8 cellular contexts compared by ENCODE assay signal in the genomic region with DNA sequence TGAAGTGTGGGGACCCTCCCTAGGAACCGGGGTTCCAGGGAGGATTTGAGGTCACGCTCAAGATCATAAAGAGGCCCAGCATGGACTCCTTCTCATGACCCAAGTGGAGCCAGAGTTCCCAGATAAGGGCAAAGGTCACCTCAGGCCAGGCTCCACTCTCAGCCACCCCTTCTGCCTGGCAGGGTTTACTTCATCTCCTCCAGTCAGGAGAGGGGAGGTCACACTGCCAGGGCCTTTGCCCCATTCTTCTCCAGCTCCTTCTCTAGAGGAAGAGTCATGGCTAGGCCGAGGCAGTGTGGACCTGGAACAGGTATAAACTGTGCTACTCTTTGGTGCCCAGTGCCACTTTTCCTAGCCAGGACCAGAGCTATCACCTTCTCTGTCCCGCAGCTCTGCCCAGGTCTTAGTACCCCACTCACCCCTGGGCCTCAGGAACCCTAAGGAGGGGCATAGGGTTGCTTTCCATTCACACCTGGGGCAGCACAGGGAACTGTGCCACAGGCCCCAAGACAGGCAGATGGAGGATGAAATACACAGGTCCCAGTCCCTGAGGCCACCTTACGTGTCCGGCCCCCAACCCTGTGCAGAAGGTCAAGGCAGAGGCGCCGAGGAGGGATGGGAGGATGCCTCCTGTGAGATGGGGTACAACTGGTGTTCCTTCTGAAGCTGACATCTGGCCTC. TPM values are rescaled to one million over a fixed set of nuclear protein-coding genes. Genes with fewer than 3 reads are reported as not detected.
DNase-seq lines count a peak whose midpoint lies in the region; ATAC-seq and TF ChIP-seq lines count a peak whose summit lies in the region.

No MANE protein-coding gene starts in this region.

- H3K36me3 Mint-ChIP-seq in activated CD4-positive, alpha-beta T cell treated with anti-CD3 and anti-CD28 coated beads, Interleukin-2, amount 10 ng/mL, durations not matched to agents 7 days and 5 days (ENCODE audit: low read depth) = no peaks in the 10 kb centered on the region
- H3K36me3 Mint-ChIP-seq in activated naive CD8-positive, alpha-beta T cell treated with anti-CD3 and anti-CD28 coated beads, Interleukin-2, amount 10 ng/mL, durations not matched to agents 7 days and 5 days = peaks cover 2% of the 10 kb centered on the region

- POLR2A ChIA-PET in activated CD4-positive, alpha-beta T cell treated with anti-CD3 and anti-CD28 coated beads, Interleukin-2, amount 10 ng/mL, durations not matched to agents 7 days and 5 days (lab: Charles Lee) = no interaction called here
- POLR2A ChIA-PET in activated naive CD8-positive, alpha-beta T cell treated with anti-CD3 and anti-CD28 coated beads, Interleukin-2, amount 10 ng/mL, durations not matched to agents 7 days and 5 days (lab: Charles Lee) = interaction anchor here (1.2 to 2.6 kb wide), 4 partner anchors 28 to 54 kb away, joined by 3 to 27 read pairs (median 6); a partner anchor contains a TSS

- no peak for TF ChIP-seq CTCF in thoracic aorta (IDR thresholded peaks at IDR 0.05)

- H3K4me1 Mint-ChIP-seq in activated CD4-positive, alpha-beta T cell treated with anti-CD3 and anti-CD28 coated beads, Interleukin-2, amount 10 ng/mL, durations not matched to agents 7 days and 5 days = peaks cover 37% of the 10 kb centered on the region
- peaks cover 36% of the 10 kb centered on the region for H3K4me1 Mint-ChIP-seq in activated naive CD8-positive, alpha-beta T cell treated with anti-CD3 and anti-CD28 coated beads, Interleukin-2, amount 10 ng/mL, durations not matched to agents 7 days and 5 days

- no peaks in the 10 kb centered on the region for H3K9me3 Mint-ChIP-seq in activated CD4-positive, alpha-beta T cell treated with anti-CD3 and anti-CD28 coated beads, Interleukin-2, amount 10 ng/mL, durations not matched to agents 7 days and 5 days
- no peaks in the 10 kb centered on the region for H3K9me3 Mint-ChIP-seq in activated naive CD8-positive, alpha-beta T cell treated with anti-CD3 and anti-CD28 coated beads, Interleukin-2, amount 10 ng/mL, durations not matched to agents 7 days and 5 days

- peak overlapping the region; percentile 87 for H3K27ac Mint-ChIP-seq in activated CD4-positive, alpha-beta T cell treated with anti-CD3 and anti-CD28 coated beads, Interleukin-2, amount 10 ng/mL, durations not matched to agents 7 days and 5 days
- H3K27ac Mint-ChIP-seq in activated naive CD8-positive, alpha-beta T cell treated with anti-CD3 and anti-CD28 coated beads, Interleukin-2, amount 10 ng/mL, durations not matched to agents 7 days and 5 days = peak overlapping the region; percentile 83

- no peak for ATAC-seq in activated naive CD8-positive, alpha-beta T cell treated with anti-CD3 and anti-CD28 coated beads, Interleukin-2, amount 10 ng/mL, durations not matched to agents 7 days and 5 days (ENCODE audit: low read depth)
- no peak for ATAC-seq in thoracic aorta (ENCODE audit: insufficient number of reproducible peaks, low FRiP score, low read depth)

- H3K9me3 ChIP-seq in thoracic aorta = no peaks in the 10 kb centered on the region

- H3K27ac ChIP-seq in layer of hippocampus (ENCODE audit: low read depth, low read length) (peak overlapping the region; percentile 73), thoracic aorta (peak overlapping the region; percentile 48 to 69)

- no peaks in the 10 kb centered on the region for H3K27me3 ChIP-seq in layer of hippocampus (ENCODE audit: control insufficient read depth, insufficient read depth, low read length)
- no peaks in the 10 kb centered on the region for H3K27me3 ChIP-seq in thoracic aorta (replicated peaks; ENCODE audit: insufficient read depth)

- no peaks in the 10 kb centered on the region for H3K27me3 Mint-ChIP-seq in activated CD4-positive, alpha-beta T cell treated with anti-CD3 and anti-CD28 coated beads, Interleukin-2, amount 10 ng/mL, durations not matched to agents 7 days and 5 days
- H3K27me3 Mint-ChIP-seq in activated naive CD8-positive, alpha-beta T cell treated with anti-CD3 and anti-CD28 coated beads, Interleukin-2, amount 10 ng/mL, durations not matched to agents 7 days and 5 days = no peaks in the 10 kb centered on the region

- H3K36me3 ChIP-seq in thoracic aorta = no peaks in the 10 kb centered on the region

- CTCF ChIA-PET in activated CD4-positive, alpha-beta T cell treated with anti-CD3 and anti-CD28 coated beads, Interleukin-2, amount 10 ng/mL, durations not matched to agents 7 days and 5 days (lab: Charles Lee) = interaction anchor here (1.2 to 1.8 kb wide), 3 partner anchors 18 to 34 kb away, joined by 3 to 5 read pairs (median 5); a partner anchor contains a TSS

- H3K4me3 ChIP-seq in thoracic aorta = peak overlapping the region; percentile 88

- H3K4me1 ChIP-seq in thoracic aorta (ENCODE audit: control insufficient read depth in 1 of 2, low read depth in 2 of 2) = peaks cover 16 to 43% of the 10 kb centered on the region in 2 donors

- no peak for DNase-seq in activated CD4-positive, alpha-beta T cell treated with anti-CD3 and anti-CD28 coated beads, Interleukin-2, amount 10 ng/mL, durations not matched to agents 7 days and 5 days
- no peak for DNase-seq in activated CD4-positive, alpha-beta T cell treated with anti-CD3 and anti-CD28 coated beads, Interleukin-2, amount 50 U/mL, for 4 hours
- DNase-seq in activated naive CD8-positive, alpha-beta T cell treated with anti-CD3 and anti-CD28 coated beads, Interleukin-2, amount 10 ng/mL, durations not matched to agents 7 days and 5 days = no peak
- no peak for DNase-seq in thoracic aorta (ENCODE audit: low spot score)
- DNase-seq in amygdala (lab: John Stamatoyannopoulos, UW) = no peak
- no peak for DNase-seq in GOT3 (lab: John Stamatoyannopoulos, UW)
- DNase-seq in medulla oblongata (ENCODE audit: extremely low spot score) = no peak

- H3K4me3 Mint-ChIP-seq in activated CD4-positive, alpha-beta T cell treated with anti-CD3 and anti-CD28 coated beads, Interleukin-2, amount 10 ng/mL, durations not matched to agents 7 days and 5 days = peak overlapping the region; percentile 81
- peak overlapping the region; percentile 86 for H3K4me3 Mint-ChIP-seq in activated naive CD8-positive, alpha-beta T cell treated with anti-CD3 and anti-CD28 coated beads, Interleukin-2, amount 10 ng/mL, durations not matched to agents 7 days and 5 days

RNA-seq across cellular contexts. Expression of a gene that starts 0.9 kb away (rescaled TPM):
- total RNA-seq in activated CD4-positive, alpha-beta T cell treated with anti-CD3 and anti-CD28 coated beads, Interleukin-2, amount 10 ng/mL, durations not matched to agents 7 days and 5 days = 10 to 100 TPM; 24.5 to 31.4 TPM
- total RNA-seq in activated naive CD8-positive, alpha-beta T cell treated with anti-CD3 and anti-CD28 coated beads, Interleukin-2, amount 10 ng/mL, durations not matched to agents 7 days and 5 days = 10 to 100 TPM; 42.1 to 45.0 TPM
- 10 to 100 TPM; 11.1 to 41.6 TPM for total RNA-seq in thoracic aorta

RNA-seq across cellular contexts. Expression of a gene that starts 27.8 kb away (rescaled TPM):
- 10 to 100 TPM; 60.8 to 68.5 TPM for total RNA-seq in activated CD4-positive, alpha-beta T cell treated with anti-CD3 and anti-CD28 coated beads, Interleukin-2, amount 10 ng/mL, durations not matched to agents 7 days and 5 days
- total RNA-seq in activated naive CD8-positive, alpha-beta T cell treated with anti-CD3 and anti-CD28 coated beads, Interleukin-2, amount 10 ng/mL, durations not matched to agents 7 days and 5 days = 10 to 100 TPM; 45.0 to 47.1 TPM
- 10 to 100 TPM; 55.6 to 96.4 TPM for total RNA-seq in thoracic aorta

RNA-seq across cellular contexts. Expression of a gene that starts 43.5 kb away (rescaled TPM):
- not detected for total RNA-seq in activated CD4-positive, alpha-beta T cell treated with anti-CD3 and anti-CD28 coated beads, Interleukin-2, amount 10 ng/mL, durations not matched to agents 7 days and 5 days
- not detected for total RNA-seq in activated naive CD8-positive, alpha-beta T cell treated with anti-CD3 and anti-CD28 coated beads, Interleukin-2, amount 10 ng/mL, durations not matched to agents 7 days and 5 days
- not detected for total RNA-seq in thoracic aorta

RNA-seq across cellular contexts. Expression of a gene that starts 52.1 kb away (rescaled TPM):
- 10 to 100 TPM; 19.9 to 21.8 TPM for total RNA-seq in activated CD4-positive, alpha-beta T cell treated with anti-CD3 and anti-CD28 coated beads, Interleukin-2, amount 10 ng/mL, durations not matched to agents 7 days and 5 days
- 10 to 100 TPM; 27.3 to 28.8 TPM for total RNA-seq in activated naive CD8-positive, alpha-beta T cell treated with anti-CD3 and anti-CD28 coated beads, Interleukin-2, amount 10 ng/mL, durations not matched to agents 7 days and 5 days
- total RNA-seq in thoracic aorta = 1 to 10 TPM in 1 of 2 donors, not detected in 1; 3.9 TPM

RNA-seq across cellular contexts. Expression of a gene that starts 52.2 kb away (rescaled TPM):
- 10 to 100 TPM; 62.9 to 71.4 TPM for total RNA-seq in activated CD4-positive, alpha-beta T cell treated with anti-CD3 and anti-CD28 coated beads, Interleukin-2, amount 10 ng/mL, durations not matched to agents 7 days and 5 days
- total RNA-seq in activated naive CD8-positive, alpha-beta T cell treated with anti-CD3 and anti-CD28 coated beads, Interleukin-2, amount 10 ng/mL, durations not matched to agents 7 days and 5 days = 10 to 100 TPM; 49.6 to 51.0 TPM
- total RNA-seq in thoracic aorta = 10 to 100 TPM; 17.1 to 42.9 TPM
